ENCODE assay signal across 1 cellular context in the genomic region with DNA sequence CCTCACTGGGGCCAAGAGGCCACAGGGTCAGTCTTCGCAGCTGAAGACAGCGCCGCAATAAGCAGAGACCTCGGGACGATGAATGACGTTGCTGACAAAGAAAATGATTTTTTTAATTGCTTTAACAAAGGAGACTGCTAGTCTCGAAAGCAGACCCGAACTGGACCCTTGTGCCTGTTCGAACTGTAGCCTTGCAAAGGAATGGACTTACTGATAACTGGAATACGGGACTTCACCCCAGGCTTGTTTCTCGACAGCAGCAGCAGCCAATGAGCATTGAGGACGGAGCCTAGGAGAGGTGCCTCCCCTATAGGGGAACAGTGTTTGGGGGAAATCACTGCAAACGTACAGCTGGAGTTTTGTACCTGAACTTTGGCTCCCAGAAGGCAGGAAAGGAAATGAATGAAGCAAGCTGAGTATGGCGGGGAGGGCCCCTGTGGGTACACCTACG.
TF ChIP-seq lines count a peak whose summit lies in the region.

No MANE protein-coding gene starts in this region.

TF ChIP-seq in HepG2, 621 proteins besides CTCF, POLR2A, EP300 and RAD21 (continued from another document and continues in another):
- TF ChIP-seq, protein P1, sequence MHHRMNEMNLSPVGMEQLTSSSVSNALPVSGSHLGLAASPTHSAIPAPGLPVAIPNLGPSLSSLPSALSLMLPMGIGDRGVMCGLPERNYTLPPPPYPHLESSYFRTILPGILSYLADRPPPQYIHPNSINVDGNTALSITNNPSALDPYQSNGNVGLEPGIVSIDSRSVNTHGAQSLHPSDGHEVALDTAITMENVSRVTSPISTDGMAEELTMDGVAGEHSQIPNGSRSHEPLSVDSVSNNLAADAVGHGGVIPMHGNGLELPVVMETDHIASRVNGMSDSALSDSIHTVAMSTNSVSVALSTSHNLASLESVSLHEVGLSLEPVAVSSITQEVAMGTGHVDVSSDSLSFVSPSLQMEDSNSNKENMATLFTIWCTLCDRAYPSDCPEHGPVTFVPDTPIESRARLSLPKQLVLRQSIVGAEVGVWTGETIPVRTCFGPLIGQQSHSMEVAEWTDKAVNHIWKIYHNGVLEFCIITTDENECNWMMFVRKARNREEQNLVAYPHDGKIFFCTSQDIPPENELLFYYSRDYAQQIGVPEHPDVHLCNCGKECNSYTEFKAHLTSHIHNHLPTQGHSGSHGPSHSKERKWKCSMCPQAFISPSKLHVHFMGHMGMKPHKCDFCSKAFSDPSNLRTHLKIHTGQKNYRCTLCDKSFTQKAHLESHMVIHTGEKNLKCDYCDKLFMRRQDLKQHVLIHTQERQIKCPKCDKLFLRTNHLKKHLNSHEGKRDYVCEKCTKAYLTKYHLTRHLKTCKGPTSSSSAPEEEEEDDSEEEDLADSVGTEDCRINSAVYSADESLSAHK (CRISPR knock-in tag; IDR thresholded peaks at IDR 0.05; ENCODE audit: borderline replicate concordance): 0 out of 2 replicates have a peak, but pooled peaks have one; percentile 40
- TF ChIP-seq NR2F6 (IDR thresholded peaks at IDR 0.05) (peak; percentile 79), NR2F6 (CRISPR knock-in tag; IDR thresholded peaks at IDR 0.05) (peak; percentile 79), PLRG1 (conservative IDR thresholded peaks at IDR 0.05) (no peak), ZNF749 (CRISPR knock-in tag; IDR thresholded peaks at IDR 0.05; ENCODE audit: borderline replicate concordance) (0 out of 2 replicates have a peak, but pooled peaks have one; percentile 65), PHF5A (CRISPR knock-in tag; IDR thresholded peaks at IDR 0.05; ENCODE audit: low read depth, unreplicated experiment) (no peak), ZMAT3 (CRISPR knock-in tag; conservative IDR thresholded peaks at IDR 0.05) (no peak), ZNF816 (CRISPR knock-in tag; IDR thresholded peaks at IDR 0.05; ENCODE audit: borderline replicate concordance) (peak; percentile 93), GABPB1 (CRISPR knock-in tag; IDR thresholded peaks at IDR 0.05) (peak; percentile 2; the same call in 1 of the 2 replicates), SPEN (CRISPR knock-in tag; IDR thresholded peaks at IDR 0.05; ENCODE audit: low read depth) (peak; percentile 67; the same call in 1 of the 2 replicates), FOXJ3 (CRISPR knock-in tag; IDR thresholded peaks at IDR 0.05; ENCODE audit: borderline replicate concordance) (0 out of 2 replicates have a peak, but pooled peaks have one; percentile 44), ARNT2 (CRISPR knock-in tag; IDR thresholded peaks at IDR 0.05; ENCODE audit: low read depth) (peak; percentile 58; the same call in 1 of the 2 replicates), ZNF629 (CRISPR knock-in tag; conservative IDR thresholded peaks at IDR 0.05) (0 out of 2 replicates have a peak, but pooled peaks have one; percentile 37), ZNF264 (CRISPR knock-in tag; IDR thresholded peaks at IDR 0.05) (peak; percentile 80), REL (CRISPR knock-in tag; conservative IDR thresholded peaks at IDR 0.05) (peak; percentile 26; the same call in 1 of the 2 replicates), ATM (IDR thresholded peaks at IDR 0.05; ENCODE audit: borderline replicate concordance) (no peak), HNRNPL (IDR thresholded peaks at IDR 0.05; ENCODE audit: low read depth, low read length) (no peak), ZNF468 (CRISPR knock-in tag; IDR thresholded peaks at IDR 0.05) (no peak), ZNF138 (CRISPR knock-in tag; IDR thresholded peaks at IDR 0.05; ENCODE audit: low read depth) (peak; percentile 59; the same call in 1 of the 2 replicates), KDM4B (CRISPR knock-in tag; IDR thresholded peaks at IDR 0.05) (0 out of 2 replicates have a peak, but pooled peaks have one; percentile 14), ZNF614 (CRISPR knock-in tag; IDR thresholded peaks at IDR 0.05; ENCODE audit: borderline replicate concordance) (peak; percentile 89), ZSCAN29 (CRISPR knock-in tag; conservative IDR thresholded peaks at IDR 0.05) (no peak), ZNF557 (CRISPR knock-in tag; IDR thresholded peaks at IDR 0.05) (peak; percentile 87; the same call in 1 of the 2 replicates), KDM2A (CRISPR knock-in tag; IDR thresholded peaks at IDR 0.05; ENCODE audit: borderline replicate concordance, low read depth) (peak; percentile 70), JDP2 (CRISPR knock-in tag; IDR thresholded peaks at IDR 0.05; ENCODE audit: borderline replicate concordance) (no peak; the same call in 1 of the 2 replicates), ZNF446 (CRISPR knock-in tag; IDR thresholded peaks at IDR 0.05) (no peak; the same call in 1 of the 2 replicates), ZNF589 (CRISPR knock-in tag; conservative IDR thresholded peaks at IDR 0.05) (0 out of 2 replicates have a peak, but pooled peaks have one; percentile 40), U2AF2 (IDR thresholded peaks at IDR 0.05; ENCODE audit: low read depth, low read length) (0 out of 2 replicates have a peak, but pooled peaks have one; percentile 43), ZNF724P (CRISPR knock-in tag; IDR thresholded peaks at IDR 0.05; ENCODE audit: borderline replicate concordance) (no peak), LCORL (IDR thresholded peaks at IDR 0.05) (peak; percentile 93), LCORL (CRISPR knock-in tag; IDR thresholded peaks at IDR 0.05) (peak; percentile 99)
- TF ChIP-seq, protein P2, sequence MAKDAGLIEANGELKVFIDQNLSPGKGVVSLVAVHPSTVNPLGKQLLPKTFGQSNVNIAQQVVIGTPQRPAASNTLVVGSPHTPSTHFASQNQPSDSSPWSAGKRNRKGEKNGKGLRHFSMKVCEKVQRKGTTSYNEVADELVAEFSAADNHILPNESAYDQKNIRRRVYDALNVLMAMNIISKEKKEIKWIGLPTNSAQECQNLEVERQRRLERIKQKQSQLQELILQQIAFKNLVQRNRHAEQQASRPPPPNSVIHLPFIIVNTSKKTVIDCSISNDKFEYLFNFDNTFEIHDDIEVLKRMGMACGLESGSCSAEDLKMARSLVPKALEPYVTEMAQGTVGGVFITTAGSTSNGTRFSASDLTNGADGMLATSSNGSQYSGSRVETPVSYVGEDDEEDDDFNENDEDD (CRISPR knock-in tag; IDR thresholded peaks at IDR 0.05; ENCODE audit: borderline replicate concordance): no peak; the same call in 1 of the 2 replicates
- TF ChIP-seq, protein P3, sequence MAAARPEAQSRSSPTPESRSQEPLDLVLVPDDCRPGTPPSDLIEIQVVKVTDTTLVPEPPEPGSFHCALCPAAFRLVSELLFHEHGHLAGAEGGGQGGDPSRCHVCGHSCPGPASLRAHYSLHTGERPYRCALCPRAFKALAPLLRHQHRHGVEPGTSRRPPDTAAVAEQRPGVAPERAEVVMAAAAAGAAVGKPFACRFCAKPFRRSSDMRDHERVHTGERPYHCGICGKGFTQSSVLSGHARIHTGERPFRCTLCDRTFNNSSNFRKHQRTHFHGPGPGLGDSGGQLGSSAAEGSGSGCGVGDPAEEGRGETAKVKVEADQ (CRISPR knock-in tag; IDR thresholded peaks at IDR 0.05; ENCODE audit: borderline replicate concordance): peak; percentile 56; the same call in 1 of the 2 replicates
- TF ChIP-seq, protein P4, sequence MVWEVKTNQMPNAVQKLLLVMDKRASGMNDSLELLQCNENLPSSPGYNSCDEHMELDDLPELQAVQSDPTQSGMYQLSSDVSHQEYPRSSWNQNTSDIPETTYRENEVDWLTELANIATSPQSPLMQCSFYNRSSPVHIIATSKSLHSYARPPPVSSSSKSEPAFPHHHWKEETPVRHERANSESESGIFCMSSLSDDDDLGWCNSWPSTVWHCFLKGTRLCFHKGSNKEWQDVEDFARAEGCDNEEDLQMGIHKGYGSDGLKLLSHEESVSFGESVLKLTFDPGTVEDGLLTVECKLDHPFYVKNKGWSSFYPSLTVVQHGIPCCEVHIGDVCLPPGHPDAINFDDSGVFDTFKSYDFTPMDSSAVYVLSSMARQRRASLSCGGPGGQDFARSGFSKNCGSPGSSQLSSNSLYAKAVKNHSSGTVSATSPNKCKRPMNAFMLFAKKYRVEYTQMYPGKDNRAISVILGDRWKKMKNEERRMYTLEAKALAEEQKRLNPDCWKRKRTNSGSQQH (CRISPR knock-in tag; IDR thresholded peaks at IDR 0.05; ENCODE audit: low read depth): peak; percentile 42; the same call in 1 of the 2 replicates
- TF ChIP-seq, protein P5, sequence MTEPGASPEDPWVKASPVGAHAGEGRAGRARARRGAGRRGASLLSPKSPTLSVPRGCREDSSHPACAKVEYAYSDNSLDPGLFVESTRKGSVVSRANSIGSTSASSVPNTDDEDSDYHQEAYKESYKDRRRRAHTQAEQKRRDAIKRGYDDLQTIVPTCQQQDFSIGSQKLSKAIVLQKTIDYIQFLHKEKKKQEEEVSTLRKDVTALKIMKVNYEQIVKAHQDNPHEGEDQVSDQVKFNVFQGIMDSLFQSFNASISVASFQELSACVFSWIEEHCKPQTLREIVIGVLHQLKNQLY (CRISPR knock-in tag; IDR thresholded peaks at IDR 0.05): no peak; the same call in 1 of the 2 replicates
- TF ChIP-seq, protein P6, sequence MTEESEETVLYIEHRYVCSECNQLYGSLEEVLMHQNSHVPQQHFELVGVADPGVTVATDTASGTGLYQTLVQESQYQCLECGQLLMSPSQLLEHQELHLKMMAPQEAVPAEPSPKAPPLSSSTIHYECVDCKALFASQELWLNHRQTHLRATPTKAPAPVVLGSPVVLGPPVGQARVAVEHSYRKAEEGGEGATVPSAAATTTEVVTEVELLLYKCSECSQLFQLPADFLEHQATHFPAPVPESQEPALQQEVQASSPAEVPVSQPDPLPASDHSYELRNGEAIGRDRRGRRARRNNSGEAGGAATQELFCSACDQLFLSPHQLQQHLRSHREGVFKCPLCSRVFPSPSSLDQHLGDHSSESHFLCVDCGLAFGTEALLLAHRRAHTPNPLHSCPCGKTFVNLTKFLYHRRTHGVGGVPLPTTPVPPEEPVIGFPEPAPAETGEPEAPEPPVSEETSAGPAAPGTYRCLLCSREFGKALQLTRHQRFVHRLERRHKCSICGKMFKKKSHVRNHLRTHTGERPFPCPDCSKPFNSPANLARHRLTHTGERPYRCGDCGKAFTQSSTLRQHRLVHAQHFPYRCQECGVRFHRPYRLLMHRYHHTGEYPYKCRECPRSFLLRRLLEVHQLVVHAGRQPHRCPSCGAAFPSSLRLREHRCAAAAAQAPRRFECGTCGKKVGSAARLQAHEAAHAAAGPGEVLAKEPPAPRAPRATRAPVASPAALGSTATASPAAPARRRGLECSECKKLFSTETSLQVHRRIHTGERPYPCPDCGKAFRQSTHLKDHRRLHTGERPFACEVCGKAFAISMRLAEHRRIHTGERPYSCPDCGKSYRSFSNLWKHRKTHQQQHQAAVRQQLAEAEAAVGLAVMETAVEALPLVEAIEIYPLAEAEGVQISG (CRISPR knock-in tag; IDR thresholded peaks at IDR 0.05): peak; percentile 49; the same call in 1 of the 2 replicates
- TF ChIP-seq, protein P7, sequence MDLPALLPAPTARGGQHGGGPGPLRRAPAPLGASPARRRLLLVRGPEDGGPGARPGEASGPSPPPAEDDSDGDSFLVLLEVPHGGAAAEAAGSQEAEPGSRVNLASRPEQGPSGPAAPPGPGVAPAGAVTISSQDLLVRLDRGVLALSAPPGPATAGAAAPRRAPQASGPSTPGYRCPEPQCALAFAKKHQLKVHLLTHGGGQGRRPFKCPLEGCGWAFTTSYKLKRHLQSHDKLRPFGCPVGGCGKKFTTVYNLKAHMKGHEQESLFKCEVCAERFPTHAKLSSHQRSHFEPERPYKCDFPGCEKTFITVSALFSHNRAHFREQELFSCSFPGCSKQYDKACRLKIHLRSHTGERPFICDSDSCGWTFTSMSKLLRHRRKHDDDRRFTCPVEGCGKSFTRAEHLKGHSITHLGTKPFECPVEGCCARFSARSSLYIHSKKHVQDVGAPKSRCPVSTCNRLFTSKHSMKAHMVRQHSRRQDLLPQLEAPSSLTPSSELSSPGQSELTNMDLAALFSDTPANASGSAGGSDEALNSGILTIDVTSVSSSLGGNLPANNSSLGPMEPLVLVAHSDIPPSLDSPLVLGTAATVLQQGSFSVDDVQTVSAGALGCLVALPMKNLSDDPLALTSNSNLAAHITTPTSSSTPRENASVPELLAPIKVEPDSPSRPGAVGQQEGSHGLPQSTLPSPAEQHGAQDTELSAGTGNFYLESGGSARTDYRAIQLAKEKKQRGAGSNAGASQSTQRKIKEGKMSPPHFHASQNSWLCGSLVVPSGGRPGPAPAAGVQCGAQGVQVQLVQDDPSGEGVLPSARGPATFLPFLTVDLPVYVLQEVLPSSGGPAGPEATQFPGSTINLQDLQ (CRISPR knock-in tag; IDR thresholded peaks at IDR 0.05): no peak; the same call in 1 of the 2 replicates
- TF ChIP-seq, protein P8, sequence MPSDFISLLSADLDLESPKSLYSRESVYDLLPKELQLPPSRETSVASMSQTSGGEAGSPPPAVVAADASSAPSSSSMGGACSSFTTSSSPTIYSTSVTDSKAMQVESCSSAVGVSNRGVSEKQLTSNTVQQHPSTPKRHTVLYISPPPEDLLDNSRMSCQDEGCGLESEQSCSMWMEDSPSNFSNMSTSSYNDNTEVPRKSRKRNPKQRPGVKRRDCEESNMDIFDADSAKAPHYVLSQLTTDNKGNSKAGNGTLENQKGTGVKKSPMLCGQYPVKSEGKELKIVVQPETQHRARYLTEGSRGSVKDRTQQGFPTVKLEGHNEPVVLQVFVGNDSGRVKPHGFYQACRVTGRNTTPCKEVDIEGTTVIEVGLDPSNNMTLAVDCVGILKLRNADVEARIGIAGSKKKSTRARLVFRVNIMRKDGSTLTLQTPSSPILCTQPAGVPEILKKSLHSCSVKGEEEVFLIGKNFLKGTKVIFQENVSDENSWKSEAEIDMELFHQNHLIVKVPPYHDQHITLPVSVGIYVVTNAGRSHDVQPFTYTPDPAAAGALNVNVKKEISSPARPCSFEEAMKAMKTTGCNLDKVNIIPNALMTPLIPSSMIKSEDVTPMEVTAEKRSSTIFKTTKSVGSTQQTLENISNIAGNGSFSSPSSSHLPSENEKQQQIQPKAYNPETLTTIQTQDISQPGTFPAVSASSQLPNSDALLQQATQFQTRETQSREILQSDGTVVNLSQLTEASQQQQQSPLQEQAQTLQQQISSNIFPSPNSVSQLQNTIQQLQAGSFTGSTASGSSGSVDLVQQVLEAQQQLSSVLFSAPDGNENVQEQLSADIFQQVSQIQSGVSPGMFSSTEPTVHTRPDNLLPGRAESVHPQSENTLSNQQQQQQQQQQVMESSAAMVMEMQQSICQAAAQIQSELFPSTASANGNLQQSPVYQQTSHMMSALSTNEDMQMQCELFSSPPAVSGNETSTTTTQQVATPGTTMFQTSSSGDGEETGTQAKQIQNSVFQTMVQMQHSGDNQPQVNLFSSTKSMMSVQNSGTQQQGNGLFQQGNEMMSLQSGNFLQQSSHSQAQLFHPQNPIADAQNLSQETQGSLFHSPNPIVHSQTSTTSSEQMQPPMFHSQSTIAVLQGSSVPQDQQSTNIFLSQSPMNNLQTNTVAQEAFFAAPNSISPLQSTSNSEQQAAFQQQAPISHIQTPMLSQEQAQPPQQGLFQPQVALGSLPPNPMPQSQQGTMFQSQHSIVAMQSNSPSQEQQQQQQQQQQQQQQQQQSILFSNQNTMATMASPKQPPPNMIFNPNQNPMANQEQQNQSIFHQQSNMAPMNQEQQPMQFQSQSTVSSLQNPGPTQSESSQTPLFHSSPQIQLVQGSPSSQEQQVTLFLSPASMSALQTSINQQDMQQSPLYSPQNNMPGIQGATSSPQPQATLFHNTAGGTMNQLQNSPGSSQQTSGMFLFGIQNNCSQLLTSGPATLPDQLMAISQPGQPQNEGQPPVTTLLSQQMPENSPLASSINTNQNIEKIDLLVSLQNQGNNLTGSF (CRISPR knock-in tag; IDR thresholded peaks at IDR 0.05): no peak
